Comparison of ENCODE assay signal across 16 cellular contexts in genomic region chrX:30733852-30734660, GRCh38.
"Had no signal": no experiment of that assay in that cellular context is flagged by ENCODE, and none has a peak within 500 bp of the region (broad histone marks: within the 10 kb centered on the region; RNA-seq: fewer than 3 reads in every experiment).

No MANE protein-coding gene starts in this region.

- H3K4me3 Mint-ChIP-seq: effector memory CD8-positive, alpha-beta T cell; naive B cell; nephron had no signal

- H3K4me1 Mint-ChIP-seq: nephron had no signal

- DNase-seq: effector memory CD8-positive, alpha-beta T cell; gastrocnemius medialis; heart right ventricle; hypothalamus; kidney glomerular epithelial cell; mesendoderm; naive B cell; occipital lobe; pancreas; right cardiac atrium; stimulated activated CD4-positive, alpha-beta T cell treated with anti-CD3 and anti-CD28 coated beads, Interleukin-2, amount 100 ng/mL, for 48 hours; stimulated activated naive CD4-positive, alpha-beta T cell treated with Interleukin-2 at 50 U/mL for 16 hours; testis; upper lobe of right lung had no signal

- H3K27me3 Mint-ChIP-seq: effector memory CD8-positive, alpha-beta T cell; naive B cell; progenitor cell of endocrine pancreas had no signal

- H3K27ac Mint-ChIP-seq: effector memory CD8-positive, alpha-beta T cell; nephron; progenitor cell of endocrine pancreas had no signal

- H3K36me3 Mint-ChIP-seq: naive B cell had no signal

- ATAC-seq: effector memory CD8-positive, alpha-beta T cell; gastrocnemius medialis; heart right ventricle; pancreas; right cardiac atrium; upper lobe of right lung had no signal

- H3K9me3 Mint-ChIP-seq: effector memory CD8-positive, alpha-beta T cell; naive B cell; nephron had no signal
